1 cellular context compared by ENCODE assay signal in the genomic region with DNA sequence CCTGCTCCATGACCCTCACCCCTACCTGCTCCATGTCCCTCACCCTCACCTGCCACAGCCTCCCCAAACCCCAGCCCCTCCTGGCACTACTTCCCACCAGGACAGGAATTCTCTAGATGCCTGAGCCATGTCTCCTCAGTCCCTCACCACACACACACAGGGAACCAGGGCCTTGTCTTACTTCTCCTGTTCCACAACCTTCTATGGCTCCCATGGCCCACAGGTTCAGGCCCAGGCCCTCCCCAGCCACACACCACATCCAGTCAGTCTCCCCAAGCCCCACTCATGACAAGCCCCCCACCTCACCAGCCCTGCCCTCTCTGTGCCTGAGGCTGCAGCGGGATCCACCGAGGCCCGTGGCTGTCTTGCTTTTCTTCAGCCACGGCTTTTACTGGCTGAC.
TF ChIP-seq lines count a peak whose summit lies in the region.

No MANE protein-coding gene starts in this region.

TF ChIP-seq in IMR-90, 13 proteins besides CTCF, POLR2A, EP300 and RAD21:
- TF ChIP-seq SMC3 (IDR thresholded peaks at IDR 0.05; ENCODE audit: low read depth, low read length) = no peak
- no peak for TF ChIP-seq CEBPB (IDR thresholded peaks at IDR 0.05; ENCODE audit: low read depth, low read length)
- TF ChIP-seq, protein P1, sequence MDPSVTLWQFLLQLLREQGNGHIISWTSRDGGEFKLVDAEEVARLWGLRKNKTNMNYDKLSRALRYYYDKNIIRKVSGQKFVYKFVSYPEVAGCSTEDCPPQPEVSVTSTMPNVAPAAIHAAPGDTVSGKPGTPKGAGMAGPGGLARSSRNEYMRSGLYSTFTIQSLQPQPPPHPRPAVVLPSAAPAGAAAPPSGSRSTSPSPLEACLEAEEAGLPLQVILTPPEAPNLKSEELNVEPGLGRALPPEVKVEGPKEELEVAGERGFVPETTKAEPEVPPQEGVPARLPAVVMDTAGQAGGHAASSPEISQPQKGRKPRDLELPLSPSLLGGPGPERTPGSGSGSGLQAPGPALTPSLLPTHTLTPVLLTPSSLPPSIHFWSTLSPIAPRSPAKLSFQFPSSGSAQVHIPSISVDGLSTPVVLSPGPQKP (IDR thresholded peaks at IDR 0.05; ENCODE audit: borderline replicate concordance, low read depth, low read length) = no peak
- no peak for TF ChIP-seq RFX5 (IDR thresholded peaks at IDR 0.05; ENCODE audit: low read depth, low read length)
- TF ChIP-seq NFE2L2 (IDR thresholded peaks at IDR 0.05; ENCODE audit: low read depth, low read length) = no peak
- no peak for TF ChIP-seq MAFK (IDR thresholded peaks at IDR 0.05; ENCODE audit: low read depth, low read length)
- TF ChIP-seq BHLHE40 (IDR thresholded peaks at IDR 0.05; ENCODE audit: low read depth, low read length) = no peak
- no peak for TF ChIP-seq MAZ (IDR thresholded peaks at IDR 0.05; ENCODE audit: borderline replicate concordance, low read depth, low read length)
- TF ChIP-seq RCOR1 (IDR thresholded peaks at IDR 0.05; ENCODE audit: insufficient replicate concordance, low read length) = no peak
- no peak for TF ChIP-seq FOS (IDR thresholded peaks at IDR 0.05; ENCODE audit: low read depth, low read length)
- TF ChIP-seq CHD1 (IDR thresholded peaks at IDR 0.05; ENCODE audit: low read depth, low read length) = no peak
- TF ChIP-seq MXI1 (IDR thresholded peaks at IDR 0.05; ENCODE audit: borderline replicate concordance, low read depth, low read length) = no peak
- TF ChIP-seq, protein P2, sequence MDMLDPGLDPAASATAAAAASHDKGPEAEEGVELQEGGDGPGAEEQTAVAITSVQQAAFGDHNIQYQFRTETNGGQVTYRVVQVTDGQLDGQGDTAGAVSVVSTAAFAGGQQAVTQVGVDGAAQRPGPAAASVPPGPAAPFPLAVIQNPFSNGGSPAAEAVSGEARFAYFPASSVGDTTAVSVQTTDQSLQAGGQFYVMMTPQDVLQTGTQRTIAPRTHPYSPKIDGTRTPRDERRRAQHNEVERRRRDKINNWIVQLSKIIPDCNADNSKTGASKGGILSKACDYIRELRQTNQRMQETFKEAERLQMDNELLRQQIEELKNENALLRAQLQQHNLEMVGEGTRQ (IDR thresholded peaks at IDR 0.05; ENCODE audit: low read depth, low read length) = no peak
